12 cellular contexts compared by ENCODE assay signal in genomic region chr1:22876359-22877111, GRCh38.
DNase-seq lines count a peak whose midpoint lies in the region; ATAC-seq and TF ChIP-seq lines count a peak whose summit lies in the region.
"Had no signal": no experiment of that assay in that cellular context is flagged by ENCODE, and none has a peak within 500 bp of the region (broad histone marks: within the 10 kb centered on the region; RNA-seq: fewer than 3 reads in every experiment).

No MANE protein-coding gene starts in this region.

- no peaks in the 10 kb centered on the region for H3K27me3 ChIP-seq in brain microvascular endothelial cell (replicated peaks)
- no peaks in the 10 kb centered on the region for H3K27me3 ChIP-seq in hepatocyte

- H3K27ac ChIP-seq in brain microvascular endothelial cell (no peak overlapping the region), hepatocyte (no peak overlapping the region)
- H3K27ac ChIP-seq: HL-60, suprapubic skin had no signal

- intact Hi-C loops in Right ventricle myocardium inferior (cut with DNase I) (no loop called here), left ventricle myocardium superior (cut with micrococcal nuclease) (no loop called here)

- H3K4me2 ChIP-seq in hepatocyte = no peak overlapping the region

- in situ Hi-C loops in brain microvascular endothelial cell (cut with HindIII; ENCODE audit: low pct_ligation_motif_present, low sequenced_read_pairs) = loop anchor here (25.0 kb wide), 1 partner anchor 189 kb away; no protein-coding TSS in a partner anchor

- ATAC-seq in Right ventricle myocardium inferior = no peak
- ATAC-seq in left ventricle myocardium superior = no peak

- TF ChIP-seq CTCF in brain microvascular endothelial cell (IDR thresholded peaks at IDR 0.05; ENCODE audit: low read depth, low read length, missing control alignments) = no peak
- no peak for TF ChIP-seq CTCF in hepatocyte (IDR thresholded peaks at IDR 0.05; ENCODE audit: poor library complexity)

- no peak overlapping the region for H2AFZ ChIP-seq in hepatocyte

- WGBS in hepatocyte (ENCODE audit: low lambda C conversion rate, missing lambda C conversion rate) = 55% methylated on average over 19 of the region's 20 CpGs

- DNase-seq in Right ventricle myocardium inferior (ENCODE audit: missing footprints) (peak; percentile 11), left ventricle myocardium superior (no peak), brain microvascular endothelial cell (peak; percentile 52), hepatocyte (ENCODE audit: low spot score) (peak; percentile 48), smooth muscle cell of the brain vasculature (ENCODE audit: low read depth, low spot score) (peak; percentile 57), NCI-H2081 (lab: John Stamatoyannopoulos, UW) (no peak), activated T-cell treated with anti-CD3 and anti-CD28 coated beads for 4 hours (no peak), NCI-H2081 treated with DMSO at 0.1 percent for 48 hours (lab: John Stamatoyannopoulos, UW) (no peak)
- DNase-seq: amniotic stem cell, NCI-H1092 had no signal

- H3K4me3 ChIP-seq in brain microvascular endothelial cell (ENCODE audit: low read depth, low read length) (no peak overlapping the region), hepatocyte (no peak overlapping the region)
- H3K4me3 ChIP-seq: suprapubic skin had no signal

- H3K9me2 ChIP-seq in hepatocyte (replicated peaks; ENCODE audit: insufficient read depth) = no peaks in the 10 kb centered on the region

- no peaks in the 10 kb centered on the region for H3K9me3 ChIP-seq in hepatocyte (ENCODE audit: low read depth)
- H3K9me3 ChIP-seq: suprapubic skin had no signal

- no peaks in the 10 kb centered on the region for H3K79me2 ChIP-seq in hepatocyte

- no peaks in the 10 kb centered on the region for H3K36me3 ChIP-seq in brain microvascular endothelial cell (replicated peaks)
- H3K36me3 ChIP-seq in hepatocyte (replicated peaks; ENCODE audit: insufficient read depth, low read depth) = no peaks in the 10 kb centered on the region
- H3K36me3 ChIP-seq: suprapubic skin had no signal

- H3K4me1 ChIP-seq in hepatocyte (ENCODE audit: insufficient read depth) = no peaks in the 10 kb centered on the region

- no peaks in the 10 kb centered on the region for H4K20me1 ChIP-seq in hepatocyte (ENCODE audit: insufficient read depth, poor library complexity, severe bottlenecking)

Comparison
In these comparisons a context has a peak if more than half of its experiments do, and no peak if none do; other contexts are left out.
1. DNase-seq: peak in Right ventricle myocardium inferior (single experiment), brain microvascular endothelial cell (single experiment), hepatocyte (single experiment) and smooth muscle cell of the brain vasculature (single experiment); none in left ventricle myocardium superior (single experiment), NCI-H2081 (0 of 2), activated T-cell treated with anti-CD3 and anti-CD28 coated beads for 4 hours (single experiment) and NCI-H2081 treated with DMSO at 0.1 percent for 48 hours (single experiment).